2 cellular contexts compared by ENCODE assay signal in the genomic region with DNA sequence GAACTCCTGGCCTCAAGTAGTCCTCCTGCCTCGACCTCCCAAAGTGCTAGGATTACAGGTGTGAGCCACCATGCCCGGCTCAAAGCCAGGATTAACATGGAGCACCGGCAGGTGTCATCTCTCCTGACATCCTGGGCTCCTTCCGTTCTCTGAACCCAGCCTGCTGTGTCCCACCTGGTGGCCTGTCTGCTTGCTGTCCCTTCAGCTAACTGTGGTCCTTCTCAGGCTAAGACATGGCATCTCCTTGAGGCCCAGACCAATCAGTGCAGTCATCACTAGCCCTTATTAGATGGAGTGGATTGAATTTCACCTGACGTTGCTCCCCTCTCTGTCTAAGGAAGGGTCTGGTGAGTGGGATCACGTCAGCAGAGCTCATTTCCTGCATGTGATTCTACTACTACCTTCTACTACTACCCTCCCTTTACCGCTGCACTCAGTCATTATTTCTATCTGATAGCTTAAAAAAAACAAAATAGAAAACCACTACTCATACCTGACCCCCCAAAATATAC.
TF ChIP-seq lines count a peak whose summit lies in the region.

No MANE protein-coding gene starts in this region.

TF ChIP-seq in H1, 55 proteins besides CTCF, POLR2A, EP300 and RAD21 (continued from another document):
- TF ChIP-seq CEBPB (IDR thresholded peaks at IDR 0.05; ENCODE audit: low read depth, low read length) (no peak), RBBP5 (IDR thresholded peaks at IDR 0.05; ENCODE audit: borderline replicate concordance, low read depth, low read length) (no peak)

TF ChIP-seq in WTC11, 78 proteins besides CTCF, POLR2A, EP300 and RAD21:
- TF ChIP-seq, protein P1, sequence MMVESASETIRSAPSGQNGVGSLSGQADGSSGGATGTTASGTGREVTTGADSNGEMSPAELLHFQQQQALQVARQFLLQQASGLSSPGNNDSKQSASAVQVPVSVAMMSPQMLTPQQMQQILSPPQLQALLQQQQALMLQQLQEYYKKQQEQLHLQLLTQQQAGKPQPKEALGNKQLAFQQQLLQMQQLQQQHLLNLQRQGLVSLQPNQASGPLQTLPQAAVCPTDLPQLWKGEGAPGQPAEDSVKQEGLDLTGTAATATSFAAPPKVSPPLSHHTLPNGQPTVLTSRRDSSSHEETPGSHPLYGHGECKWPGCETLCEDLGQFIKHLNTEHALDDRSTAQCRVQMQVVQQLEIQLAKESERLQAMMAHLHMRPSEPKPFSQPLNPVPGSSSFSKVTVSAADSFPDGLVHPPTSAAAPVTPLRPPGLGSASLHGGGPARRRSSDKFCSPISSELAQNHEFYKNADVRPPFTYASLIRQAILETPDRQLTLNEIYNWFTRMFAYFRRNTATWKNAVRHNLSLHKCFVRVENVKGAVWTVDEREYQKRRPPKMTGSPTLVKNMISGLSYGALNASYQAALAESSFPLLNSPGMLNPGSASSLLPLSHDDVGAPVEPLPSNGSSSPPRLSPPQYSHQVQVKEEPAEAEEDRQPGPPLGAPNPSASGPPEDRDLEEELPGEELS (CRISPR knock-in tag; IDR thresholded peaks at IDR 0.05): no peak
- TF ChIP-seq KAT7 (CRISPR knock-in tag; IDR thresholded peaks at IDR 0.05; ENCODE audit: borderline replicate concordance) (no peak), NR1H2 (CRISPR knock-in tag; IDR thresholded peaks at IDR 0.05) (no peak), FOXJ3 (CRISPR knock-in tag; IDR thresholded peaks at IDR 0.05; ENCODE audit: borderline replicate concordance) (no peak)
- TF ChIP-seq, protein P2, sequence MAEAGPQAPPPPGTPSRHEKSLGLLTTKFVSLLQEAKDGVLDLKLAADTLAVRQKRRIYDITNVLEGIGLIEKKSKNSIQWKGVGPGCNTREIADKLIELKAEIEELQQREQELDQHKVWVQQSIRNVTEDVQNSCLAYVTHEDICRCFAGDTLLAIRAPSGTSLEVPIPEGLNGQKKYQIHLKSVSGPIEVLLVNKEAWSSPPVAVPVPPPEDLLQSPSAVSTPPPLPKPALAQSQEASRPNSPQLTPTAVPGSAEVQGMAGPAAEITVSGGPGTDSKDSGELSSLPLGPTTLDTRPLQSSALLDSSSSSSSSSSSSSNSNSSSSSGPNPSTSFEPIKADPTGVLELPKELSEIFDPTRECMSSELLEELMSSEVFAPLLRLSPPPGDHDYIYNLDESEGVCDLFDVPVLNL (CRISPR knock-in tag; IDR thresholded peaks at IDR 0.05; ENCODE audit: borderline replicate concordance, low read depth): no peak
